In the genomic region with DNA sequence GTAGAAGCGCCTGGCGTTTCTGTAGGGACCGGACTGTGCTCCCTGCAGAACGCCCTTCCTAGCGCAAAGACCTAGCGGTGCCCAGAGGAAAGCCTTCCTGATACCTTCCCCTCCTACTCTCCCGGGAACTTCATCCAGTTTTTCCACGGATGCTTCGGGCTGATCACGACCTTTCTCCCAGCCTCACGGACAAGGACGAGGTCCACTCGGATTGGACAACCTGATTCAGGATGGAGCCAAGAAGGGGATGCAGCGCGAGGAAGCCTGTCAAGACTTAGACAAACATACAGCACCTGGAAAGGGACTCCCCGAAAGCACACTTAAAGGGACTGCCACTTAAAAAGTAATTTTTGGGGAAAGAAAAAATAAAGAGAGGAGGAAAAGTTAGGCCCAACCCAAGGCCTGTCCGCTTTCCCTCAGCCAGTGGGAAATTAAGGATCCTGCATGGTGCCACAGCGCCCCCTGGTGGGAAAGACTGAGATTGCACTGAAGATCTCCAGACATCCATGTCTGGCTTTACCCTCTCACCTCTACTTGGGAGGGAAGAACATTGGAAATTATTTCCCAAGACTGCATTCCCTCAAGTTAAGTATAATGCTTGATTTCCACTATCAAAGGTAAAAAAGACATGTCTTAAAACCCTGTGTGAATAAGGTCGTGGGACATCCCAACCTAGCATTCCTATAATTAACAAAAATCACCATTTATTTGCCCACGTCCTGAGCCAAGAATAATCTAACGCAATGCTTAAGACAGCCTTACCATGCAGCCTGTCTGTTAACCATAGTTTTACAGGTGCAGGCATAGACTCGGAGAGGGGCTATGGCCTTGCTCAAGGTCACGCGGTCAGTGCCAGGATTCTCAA, we compare ENCODE assay signal across 8 cellular contexts. TPM values are rescaled to one million over a fixed set of nuclear protein-coding genes. Genes with fewer than 3 reads are reported as not detected.
DNase-seq lines count a peak whose midpoint lies in the region; ATAC-seq and TF ChIP-seq lines count a peak whose summit lies in the region.

No MANE protein-coding gene starts in this region.

- H3K4me2 ChIP-seq in KMS-11 = no peak overlapping the region

- no peaks in the 10 kb centered on the region for H4K20me1 ChIP-seq in KMS-11 (ENCODE audit: insufficient read depth)

- TF ChIP-seq CTCF in KMS-11 (conservative IDR thresholded peaks at IDR 0.05; ENCODE audit: low read depth, low read length) (peak; percentile 97), body of pancreas (IDR thresholded peaks at IDR 0.05) (peak; percentile 85 to 99 (median 89))

- no peak overlapping the region for H2AFZ ChIP-seq in KMS-11 (ENCODE audit: low read depth)

- H3K4me3 ChIP-seq in KMS-11 (IDR thresholded peaks at IDR 0.05; ENCODE audit: insufficient read depth, low read depth, low read length) (no peak overlapping the region), body of pancreas (no peak overlapping the region)

- H3K36me3 ChIP-seq in KMS-11 (ENCODE audit: insufficient read depth) = no peaks in the 10 kb centered on the region
- H3K36me3 ChIP-seq in body of pancreas (replicated peaks in 1 of 2; ENCODE audit: insufficient read depth in 1 of 2, low read depth in 2 of 2) = no peaks in the 10 kb centered on the region

- no peaks in the 10 kb centered on the region for H3K79me2 ChIP-seq in KMS-11 (ENCODE audit: insufficient read depth, low read depth)

- H3K9ac ChIP-seq in KMS-11 = no peak overlapping the region

- DNase-seq in ELR (ENCODE audit: low read depth) (peak; percentile 69), T1000 (lab: John Stamatoyannopoulos, UW) (peak; percentile 39), body of pancreas (peak; percentile 72 to 86 (median 76)), inferior parietal cortex (ENCODE audit: extremely low spot score) (peak; percentile 83)
- DNase-seq in stimulated activated CD4-positive, alpha-beta T cell treated with anti-CD3 and anti-CD28 coated beads, Interleukin-1b, Interleukin-23, amount 100 ng/mL, for 24 hours (ENCODE audit: low read depth in 4 of 4, low spot score in 1 of 4) = peak; percentile 55 to 71 (median 61)

- H3K9me3 ChIP-seq in body of pancreas = no peaks in the 10 kb centered on the region

- peak; percentile 74 for ATAC-seq in body of pancreas
- ATAC-seq in GM18505 (IDR thresholded peaks at IDR 0.05; ENCODE audit: unreplicated experiment) = no peak
- no peak for ATAC-seq in GM21529 (IDR thresholded peaks at IDR 0.05; ENCODE audit: unreplicated experiment)

- intact Hi-C loops in body of pancreas (cut with DNase I) = no loop called here

- H3K4me1 ChIP-seq in KMS-11 (ENCODE audit: low read depth, poor library complexity, severe bottlenecking) (no peaks in the 10 kb centered on the region), body of pancreas (peaks cover 8% of the 10 kb centered on the region)

- H3K27ac ChIP-seq in KMS-11 (no peak overlapping the region), body of pancreas (no peak overlapping the region)

- H3K27me3 ChIP-seq in KMS-11 (ENCODE audit: insufficient read depth, low read depth) = no peaks in the 10 kb centered on the region
- no peaks in the 10 kb centered on the region for H3K27me3 ChIP-seq in body of pancreas

- TF ChIP-seq POLR2A in body of pancreas (IDR thresholded peaks at IDR 0.05) (no peak), GM18505 (IDR thresholded peaks at IDR 0.05; ENCODE audit: borderline replicate concordance, extremely low read depth, insufficient read depth, insufficient read length) (no peak)

- WGBS in body of pancreas, 2 donors = 66 to 67% methylated on average over 24 of the region's 24 CpGs

RNA-seq across cellular contexts. Expression of a gene that starts 13.4 kb away (rescaled TPM):
- total RNA-seq in body of pancreas = 10 to 100 TPM; 27.4 to 27.8 TPM
